Comparison of ENCODE assay signal across 1 cellular context in the genomic region with DNA sequence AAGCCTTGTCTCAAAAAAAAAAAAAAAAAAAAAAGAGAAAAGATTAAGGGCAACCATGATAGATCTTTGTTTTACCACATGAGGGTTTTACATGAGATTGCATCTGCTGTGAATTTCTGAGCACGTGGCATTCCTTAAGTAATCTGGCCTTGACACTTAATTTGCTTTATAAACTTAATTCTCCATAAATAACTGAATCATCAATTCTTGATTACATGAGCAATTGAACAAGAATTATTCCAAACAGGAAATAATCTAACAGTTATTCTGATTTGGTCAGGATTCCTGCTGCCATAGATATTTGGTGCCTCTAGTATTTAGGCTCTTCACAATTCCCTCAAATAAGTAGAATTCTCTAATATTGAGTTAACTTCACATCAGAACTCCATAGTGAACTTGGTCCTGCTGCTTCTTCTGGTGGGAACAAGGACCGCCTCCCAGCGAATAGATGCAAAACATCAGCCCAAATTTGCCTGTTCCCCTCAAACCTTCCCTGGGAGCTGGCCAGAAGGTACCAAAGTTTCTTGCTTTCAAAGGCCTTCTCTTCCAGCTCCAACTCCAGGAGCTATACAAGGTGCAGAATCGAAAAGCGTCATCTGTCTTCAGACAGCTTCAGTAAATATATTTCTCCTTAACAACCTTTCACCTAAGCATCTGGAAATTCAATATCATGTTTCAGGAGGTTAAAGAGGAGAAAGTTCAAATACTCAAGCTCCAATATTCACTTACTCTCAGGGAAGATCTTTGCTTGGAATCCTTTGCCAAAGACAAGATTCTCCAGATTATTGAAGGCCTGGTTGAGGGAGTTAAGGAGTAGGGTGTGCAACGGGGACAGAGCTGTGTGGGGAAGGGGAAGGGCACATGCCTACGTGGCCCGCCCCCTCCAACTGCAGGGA.
TF ChIP-seq lines count a peak whose summit lies in the region.

No MANE protein-coding gene starts in this region.

TF ChIP-seq in GM23338, 12 proteins besides CTCF, POLR2A, EP300 and RAD21:
- TF ChIP-seq, protein P1, sequence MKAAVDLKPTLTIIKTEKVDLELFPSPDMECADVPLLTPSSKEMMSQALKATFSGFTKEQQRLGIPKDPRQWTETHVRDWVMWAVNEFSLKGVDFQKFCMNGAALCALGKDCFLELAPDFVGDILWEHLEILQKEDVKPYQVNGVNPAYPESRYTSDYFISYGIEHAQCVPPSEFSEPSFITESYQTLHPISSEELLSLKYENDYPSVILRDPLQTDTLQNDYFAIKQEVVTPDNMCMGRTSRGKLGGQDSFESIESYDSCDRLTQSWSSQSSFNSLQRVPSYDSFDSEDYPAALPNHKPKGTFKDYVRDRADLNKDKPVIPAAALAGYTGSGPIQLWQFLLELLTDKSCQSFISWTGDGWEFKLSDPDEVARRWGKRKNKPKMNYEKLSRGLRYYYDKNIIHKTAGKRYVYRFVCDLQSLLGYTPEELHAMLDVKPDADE (IDR thresholded peaks at IDR 0.05): no peak
- TF ChIP-seq NANOG (IDR thresholded peaks at IDR 0.05; ENCODE audit: borderline replicate concordance) (no peak), CREB1 (CRISPR knock-in tag; IDR thresholded peaks at IDR 0.05; ENCODE audit: low read depth) (no peak), EZH2 (IDR thresholded peaks at IDR 0.05; ENCODE audit: low read depth, unreplicated experiment) (no peak), STAT1 (IDR thresholded peaks at IDR 0.05; ENCODE audit: unreplicated experiment) (no peak), EZH2phosphoT487 (IDR thresholded peaks at IDR 0.05; ENCODE audit: unreplicated experiment) (no peak), POLR2AphosphoS5 (IDR thresholded peaks at IDR 0.05; ENCODE audit: low read depth) (no peak), ZNF331 (CRISPR knock-in tag; IDR thresholded peaks at IDR 0.05; ENCODE audit: low read depth) (no peak), ZNF114 (CRISPR knock-in tag; IDR thresholded peaks at IDR 0.05) (no peak), JUNB (IDR thresholded peaks at IDR 0.05; ENCODE audit: unreplicated experiment) (no peak)
- TF ChIP-seq, protein P2, sequence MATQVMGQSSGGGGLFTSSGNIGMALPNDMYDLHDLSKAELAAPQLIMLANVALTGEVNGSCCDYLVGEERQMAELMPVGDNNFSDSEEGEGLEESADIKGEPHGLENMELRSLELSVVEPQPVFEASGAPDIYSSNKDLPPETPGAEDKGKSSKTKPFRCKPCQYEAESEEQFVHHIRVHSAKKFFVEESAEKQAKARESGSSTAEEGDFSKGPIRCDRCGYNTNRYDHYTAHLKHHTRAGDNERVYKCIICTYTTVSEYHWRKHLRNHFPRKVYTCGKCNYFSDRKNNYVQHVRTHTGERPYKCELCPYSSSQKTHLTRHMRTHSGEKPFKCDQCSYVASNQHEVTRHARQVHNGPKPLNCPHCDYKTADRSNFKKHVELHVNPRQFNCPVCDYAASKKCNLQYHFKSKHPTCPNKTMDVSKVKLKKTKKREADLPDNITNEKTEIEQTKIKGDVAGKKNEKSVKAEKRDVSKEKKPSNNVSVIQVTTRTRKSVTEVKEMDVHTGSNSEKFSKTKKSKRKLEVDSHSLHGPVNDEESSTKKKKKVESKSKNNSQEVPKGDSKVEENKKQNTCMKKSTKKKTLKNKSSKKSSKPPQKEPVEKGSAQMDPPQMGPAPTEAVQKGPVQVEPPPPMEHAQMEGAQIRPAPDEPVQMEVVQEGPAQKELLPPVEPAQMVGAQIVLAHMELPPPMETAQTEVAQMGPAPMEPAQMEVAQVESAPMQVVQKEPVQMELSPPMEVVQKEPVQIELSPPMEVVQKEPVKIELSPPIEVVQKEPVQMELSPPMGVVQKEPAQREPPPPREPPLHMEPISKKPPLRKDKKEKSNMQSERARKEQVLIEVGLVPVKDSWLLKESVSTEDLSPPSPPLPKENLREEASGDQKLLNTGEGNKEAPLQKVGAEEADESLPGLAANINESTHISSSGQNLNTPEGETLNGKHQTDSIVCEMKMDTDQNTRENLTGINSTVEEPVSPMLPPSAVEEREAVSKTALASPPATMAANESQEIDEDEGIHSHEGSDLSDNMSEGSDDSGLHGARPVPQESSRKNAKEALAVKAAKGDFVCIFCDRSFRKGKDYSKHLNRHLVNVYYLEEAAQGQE (IDR thresholded peaks at IDR 0.05; ENCODE audit: unreplicated experiment): no peak
- TF ChIP-seq, protein P3, sequence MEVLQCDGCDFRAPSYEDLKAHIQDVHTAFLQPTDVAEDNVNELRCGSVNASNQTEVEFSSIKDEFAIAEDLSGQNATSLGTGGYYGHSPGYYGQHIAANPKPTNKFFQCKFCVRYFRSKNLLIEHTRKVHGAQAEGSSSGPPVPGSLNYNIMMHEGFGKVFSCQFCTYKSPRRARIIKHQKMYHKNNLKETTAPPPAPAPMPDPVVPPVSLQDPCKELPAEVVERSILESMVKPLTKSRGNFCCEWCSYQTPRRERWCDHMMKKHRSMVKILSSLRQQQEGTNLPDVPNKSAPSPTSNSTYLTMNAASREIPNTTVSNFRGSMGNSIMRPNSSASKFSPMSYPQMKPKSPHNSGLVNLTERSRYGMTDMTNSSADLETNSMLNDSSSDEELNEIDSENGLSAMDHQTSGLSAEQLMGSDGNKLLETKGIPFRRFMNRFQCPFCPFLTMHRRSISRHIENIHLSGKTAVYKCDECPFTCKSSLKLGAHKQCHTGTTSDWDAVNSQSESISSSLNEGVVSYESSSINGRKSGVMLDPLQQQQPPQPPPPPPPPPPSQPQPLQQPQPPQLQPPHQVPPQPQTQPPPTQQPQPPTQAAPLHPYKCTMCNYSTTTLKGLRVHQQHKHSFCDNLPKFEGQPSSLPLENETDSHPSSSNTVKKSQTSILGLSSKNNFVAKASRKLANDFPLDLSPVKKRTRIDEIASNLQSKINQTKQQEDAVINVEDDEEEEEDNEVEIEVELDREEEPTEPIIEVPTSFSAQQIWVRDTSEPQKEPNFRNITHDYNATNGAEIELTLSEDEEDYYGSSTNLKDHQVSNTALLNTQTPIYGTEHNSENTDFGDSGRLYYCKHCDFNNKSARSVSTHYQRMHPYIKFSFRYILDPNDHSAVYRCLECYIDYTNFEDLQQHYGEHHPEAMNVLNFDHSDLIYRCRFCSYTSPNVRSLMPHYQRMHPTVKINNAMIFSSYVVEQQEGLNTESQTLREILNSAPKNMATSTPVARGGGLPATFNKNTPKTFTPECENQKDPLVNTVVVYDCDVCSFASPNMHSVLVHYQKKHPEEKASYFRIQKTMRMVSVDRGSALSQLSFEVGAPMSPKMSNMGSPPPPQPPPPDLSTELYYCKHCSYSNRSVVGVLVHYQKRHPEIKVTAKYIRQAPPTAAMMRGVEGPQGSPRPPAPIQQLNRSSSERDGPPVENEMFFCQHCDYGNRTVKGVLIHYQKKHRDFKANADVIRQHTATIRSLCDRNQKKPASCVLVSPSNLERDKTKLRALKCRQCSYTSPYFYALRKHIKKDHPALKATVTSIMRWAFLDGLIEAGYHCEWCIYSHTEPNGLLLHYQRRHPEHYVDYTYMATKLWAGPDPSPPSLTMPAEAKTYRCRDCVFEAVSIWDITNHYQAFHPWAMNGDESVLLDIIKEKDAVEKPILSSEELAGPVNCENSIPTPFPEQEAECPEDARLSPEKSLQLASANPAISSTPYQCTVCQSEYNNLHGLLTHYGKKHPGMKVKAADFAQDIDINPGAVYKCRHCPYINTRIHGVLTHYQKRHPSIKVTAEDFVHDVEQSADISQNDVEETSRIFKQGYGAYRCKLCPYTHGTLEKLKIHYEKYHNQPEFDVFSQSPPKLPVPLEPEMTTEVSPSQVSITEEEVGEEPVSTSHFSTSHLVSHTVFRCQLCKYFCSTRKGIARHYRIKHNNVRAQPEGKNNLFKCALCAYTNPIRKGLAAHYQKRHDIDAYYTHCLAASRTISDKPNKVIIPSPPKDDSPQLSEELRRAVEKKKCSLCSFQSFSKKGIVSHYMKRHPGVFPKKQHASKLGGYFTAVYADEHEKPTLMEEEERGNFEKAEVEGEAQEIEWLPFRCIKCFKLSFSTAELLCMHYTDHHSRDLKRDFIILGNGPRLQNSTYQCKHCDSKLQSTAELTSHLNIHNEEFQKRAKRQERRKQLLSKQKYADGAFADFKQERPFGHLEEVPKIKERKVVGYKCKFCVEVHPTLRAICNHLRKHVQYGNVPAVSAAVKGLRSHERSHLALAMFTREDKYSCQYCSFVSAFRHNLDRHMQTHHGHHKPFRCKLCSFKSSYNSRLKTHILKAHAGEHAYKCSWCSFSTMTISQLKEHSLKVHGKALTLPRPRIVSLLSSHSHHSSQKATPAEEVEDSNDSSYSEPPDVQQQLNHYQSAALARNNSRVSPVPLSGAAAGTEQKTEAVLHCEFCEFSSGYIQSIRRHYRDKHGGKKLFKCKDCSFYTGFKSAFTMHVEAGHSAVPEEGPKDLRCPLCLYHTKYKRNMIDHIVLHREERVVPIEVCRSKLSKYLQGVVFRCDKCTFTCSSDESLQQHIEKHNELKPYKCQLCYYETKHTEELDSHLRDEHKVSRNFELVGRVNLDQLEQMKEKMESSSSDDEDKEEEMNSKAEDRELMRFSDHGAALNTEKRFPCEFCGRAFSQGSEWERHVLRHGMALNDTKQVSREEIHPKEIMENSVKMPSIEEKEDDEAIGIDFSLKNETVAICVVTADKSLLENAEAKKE (CRISPR knock-in tag; IDR thresholded peaks at IDR 0.05): no peak
